Comparison of ENCODE assay signal across 1 cellular context in the genomic region with DNA sequence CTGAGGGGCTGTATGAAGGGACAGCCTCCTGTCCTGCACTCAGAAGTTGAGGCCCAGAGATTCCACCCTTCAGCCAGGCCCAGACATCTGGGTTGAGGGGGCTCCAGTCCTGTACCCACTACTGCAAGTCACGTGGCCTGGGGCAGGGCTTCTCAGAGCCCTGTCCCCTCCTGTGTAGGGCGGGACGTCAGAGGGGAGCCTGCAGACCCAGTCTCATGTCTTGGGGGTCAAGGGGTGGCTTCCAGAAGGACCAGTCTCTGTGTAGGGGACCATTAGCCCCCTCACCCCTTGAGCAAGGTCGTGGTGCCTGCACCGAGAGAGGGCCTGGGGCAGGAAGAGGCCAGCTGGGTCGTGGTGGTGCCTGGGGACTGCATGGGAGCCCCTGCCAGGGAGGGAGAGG.
TF ChIP-seq lines count a peak whose summit lies in the region.

No MANE protein-coding gene starts in this region.

TF ChIP-seq in H1, 55 proteins besides CTCF, POLR2A, EP300 and RAD21:
- TF ChIP-seq BRCA1 (IDR thresholded peaks at IDR 0.05; ENCODE audit: low read depth, low read length) (no peak), ATF3 (IDR thresholded peaks at IDR 0.05; ENCODE audit: insufficient read depth, low read depth, low read length) (no peak), BCL11A (IDR thresholded peaks at IDR 0.05; ENCODE audit: low read depth in 2 of 2, low read length in 2 of 2) (no peak), SRF (IDR thresholded peaks at IDR 0.05; ENCODE audit: low read depth, low read length) (no peak), BACH1 (IDR thresholded peaks at IDR 0.05; ENCODE audit: low read length) (no peak), CHD7 (IDR thresholded peaks at IDR 0.05; ENCODE audit: insufficient replicate concordance, low read length) (no peak), KDM5A (IDR thresholded peaks at IDR 0.05; ENCODE audit: low read length) (no peak), YY1 (IDR thresholded peaks at IDR 0.05; ENCODE audit: low read depth, low read length) (no peak)
